In the genomic region with DNA sequence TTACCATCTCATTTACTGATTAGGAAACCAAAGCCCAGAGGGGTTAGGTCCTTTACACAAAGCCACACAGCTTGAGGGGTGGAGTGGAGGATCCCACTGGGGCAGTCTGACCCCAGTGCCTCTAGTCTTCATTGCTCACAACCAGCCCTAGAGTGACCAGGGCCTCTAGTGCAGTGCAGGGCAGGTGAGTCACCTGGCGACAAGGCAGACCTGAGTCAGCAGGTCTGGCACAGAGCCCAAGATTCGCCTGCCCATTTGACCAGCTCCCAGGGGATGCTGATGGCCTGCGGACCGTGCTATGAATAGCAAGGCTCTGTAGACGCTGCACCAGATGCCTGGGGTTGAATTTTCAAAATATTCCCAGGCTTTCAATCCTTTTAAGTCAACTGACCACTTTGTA, we compare ENCODE assay signal across 10 cellular contexts. TPM values are rescaled to one million over a fixed set of nuclear protein-coding genes. Genes with fewer than 3 reads are reported as not detected.
DNase-seq lines count a peak whose midpoint lies in the region; FAIRE-seq and TF ChIP-seq lines count a peak whose summit lies in the region.
"Had no signal": no experiment of that assay in that cellular context is flagged by ENCODE, and none has a peak within 500 bp of the region (broad histone marks: within the 10 kb centered on the region; RNA-seq: fewer than 3 reads in every experiment).

No MANE protein-coding gene starts in this region.

- in situ Hi-C loops in T47D (cut with HindIII; ENCODE audit: low pct_unique_long_range_greater_than_20kb, low sequenced_read_pairs), result no loop called here

- no peak overlapping the region for H3K27ac ChIP-seq in Peyer's patch
- H3K27ac ChIP-seq: right atrium auricular region had no signal

- H3K4me1 ChIP-seq in Peyer's patch, result no peaks in the 10 kb centered on the region
- H3K4me1 ChIP-seq: right atrium auricular region had no signal

- TF ChIP-seq POLR2A in Peyer's patch (IDR thresholded peaks at IDR 0.05), result no peak

- no peak for FAIRE-seq in D721Med (lab: Jason Lieb, UNC)
- FAIRE-seq: A204.1 had no signal

- no peaks in the 10 kb centered on the region for H3K36me3 ChIP-seq in Peyer's patch
- H3K36me3 ChIP-seq: right atrium auricular region had no signal

- H3K9me3 ChIP-seq in Peyer's patch, result no peaks in the 10 kb centered on the region
- H3K9me3 ChIP-seq: right atrium auricular region had no signal

- no peaks in the 10 kb centered on the region for H3K27me3 ChIP-seq in Peyer's patch
- H3K27me3 ChIP-seq: right atrium auricular region had no signal

- TF ChIP-seq CTCF in retinal pigment epithelial cell (conservative IDR thresholded peaks at IDR 0.05; ENCODE audit: low read depth, low read length) (no peak), Peyer's patch (IDR thresholded peaks at IDR 0.05) (no peak), D721Med (IDR thresholded peaks at IDR 0.05; ENCODE audit: insufficient read depth, missing control alignments) (no peak)

- H3K4me3 ChIP-seq in retinal pigment epithelial cell (ENCODE audit: low read length) (no peak overlapping the region), Peyer's patch (no peak overlapping the region)
- H3K4me3 ChIP-seq: right atrium auricular region had no signal

- DNase-seq in NCI-H2029 (lab: John Stamatoyannopoulos, UW), result peak; percentile 8
- DNase-seq in NCI-H2029 treated with DMSO at 0.1 percent for 48 hours (lab: John Stamatoyannopoulos, UW), result no peak
- peak; percentile 21 to 76 for DNase-seq in T47D (ENCODE audit: low read depth in 1 of 2, low spot score in 1 of 2)
- peak; percentile 30 for DNase-seq in retinal pigment epithelial cell (ENCODE audit: low read depth)
- DNase-seq in Peyer's patch, result no peak
- no peak for DNase-seq in D721Med (ENCODE audit: insufficient read length, low spot score)
- DNase-seq: activated gamma-delta T cell treated with Interleukin-2 at 50 U/mL for 16 hours; stimulated activated CD8-positive, alpha-beta memory T cell treated with anti-CD3 and anti-CD28 coated beads, Interleukin-4, amount 100 ng/mL, for 48 hours had no signal

RNA-seq across cellular contexts. Expression of a gene that starts 29.9 kb away (rescaled TPM):
- total RNA-seq in Peyer's patch, result 1 to 10 TPM in 3 of 4 donors, under 1 TPM in 1; 0.88 to 9.8 (median 2.1) TPM

RNA-seq across cellular contexts. Expression of a gene that starts 48.0 kb away (rescaled TPM):
- 10 to 100 TPM in 3 of 4 donors, 1 to 10 TPM in 1; 7.9 to 18.5 (median 17.4) TPM for total RNA-seq in Peyer's patch

RNA-seq across cellular contexts. Expression of a gene that starts 48.0 kb away (rescaled TPM):
- total RNA-seq in Peyer's patch, result 10 to 100 TPM in 2 of 4 donors, 1 to 10 TPM in 2; 2.5 to 14.2 (median 9.0) TPM

RNA-seq across cellular contexts. Expression of a gene that starts 54.7 kb away (rescaled TPM):
- total RNA-seq in Peyer's patch, result 10 to 100 TPM in 1 of 4 donors, 1 to 10 TPM in 3; 2.0 to 35.5 (median 2.7) TPM

Comparison
In these comparisons a context has a peak if more than half of its experiments do, and no peak if none do; other contexts are left out.
1. DNase-seq: peak in NCI-H2029 (single experiment), T47D (2 of 2) and retinal pigment epithelial cell (single experiment); none in NCI-H2029 treated with DMSO at 0.1 percent for 48 hours (single experiment), Peyer's patch (0 of 3) and D721Med (single experiment).